ENCODE assay signal across 11 cellular contexts in the genomic region with DNA sequence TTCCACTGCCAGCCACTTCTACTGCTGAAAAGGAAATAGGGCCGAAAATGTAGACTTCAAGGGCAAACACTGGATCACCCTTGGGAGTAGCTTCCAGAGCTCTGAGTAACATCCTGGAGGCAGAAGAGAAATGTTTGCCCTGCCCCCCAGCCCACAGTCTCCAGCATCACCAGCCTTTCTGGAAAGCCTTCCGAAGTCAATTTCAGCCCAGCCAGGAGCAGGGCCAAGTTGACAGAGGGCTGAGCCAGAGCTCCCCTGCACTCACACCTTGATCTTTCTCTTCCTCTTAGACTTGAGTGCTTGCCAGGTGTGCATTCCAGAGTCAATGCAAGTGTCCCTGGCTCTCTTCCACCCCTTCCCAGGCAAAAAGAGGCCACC. TPM values are rescaled to one million over a fixed set of nuclear protein-coding genes. Genes with fewer than 3 reads are reported as not detected.
DNase-seq lines count a peak whose midpoint lies in the region; ATAC-seq and TF ChIP-seq lines count a peak whose summit lies in the region.
"Had no signal": no experiment of that assay in that cellular context is flagged by ENCODE, and none has a peak within 500 bp of the region (broad histone marks: within the 10 kb centered on the region; RNA-seq: fewer than 3 reads in every experiment).

No MANE protein-coding gene starts in this region.

- POLR2A ChIA-PET in RWPE1 (lab: Yijun Ruan, JAX; ENCODE audit: low non-redundant PET), result interaction anchor here (1.3 to 1.4 kb wide), 2 partner anchors 9 kb away, joined by 7 to 8 read pairs; no protein-coding TSS in a partner anchor

- ATAC-seq in GM21528 (IDR thresholded peaks at IDR 0.05; ENCODE audit: low FRiP score, unreplicated experiment), result no peak
- ATAC-seq in GM19023 (IDR thresholded peaks at IDR 0.05; ENCODE audit: unreplicated experiment), result no peak

- peak overlapping the region; percentile 97 for H3K27ac ChIP-seq in RWPE1
- H3K27ac ChIP-seq: SJCRH30, testis had no signal

- TF ChIP-seq CTCF in RWPE1 (conservative IDR thresholded peaks at IDR 0.05; ENCODE audit: low read depth), result no peak
- no peak for TF ChIP-seq CTCF in fibroblast of the aortic adventitia (IDR thresholded peaks at IDR 0.05; ENCODE audit: insufficient read depth, low read length)

- DNase-seq in EH (ENCODE audit: low read depth) (peak; percentile 94), RWPE1 (ENCODE audit: low spot score) (peak; percentile 78), fibroblast of the aortic adventitia (ENCODE audit: low read depth) (peak; percentile 90), pons (ENCODE audit: low spot score) (peak; percentile 11), foreskin melanocyte (no peak), amygdala (lab: John Stamatoyannopoulos, UW) (no peak)
- DNase-seq: activated naive CD8-positive, alpha-beta T cell treated with anti-CD3 and anti-CD28 coated beads, Interleukin-2, amount 10 ng/mL, durations not matched to agents 7 days and 5 days; testis had no signal

- CTCF ChIA-PET in RWPE1 (lab: Yijun Ruan, JAX), result interaction anchor here (0.5 to 1.8 kb wide), 3 partner anchors 9 to 21 kb away, joined by 3 to 6 read pairs (median 5); no protein-coding TSS in a partner anchor

- H3K4me3 ChIP-seq in fibroblast of the aortic adventitia (ENCODE audit: low read depth, low read length), result no peak overlapping the region
- H3K4me3 ChIP-seq: SJCRH30, testis had no signal

RNA-seq across cellular contexts. Expression of a gene that starts 35.2 kb away (rescaled TPM):
- 46.6 and 188 TPM in 2 replicates for total RNA-seq in fibroblast of the aortic adventitia (ENCODE audit: low replicate concordance)

Comparison
In these comparisons a context has a peak if more than half of its experiments do, and no peak if none do; other contexts are left out.
1. DNase-seq: peak in EH (single experiment), RWPE1 (single experiment), fibroblast of the aortic adventitia (single experiment) and pons (single experiment); none in foreskin melanocyte (single experiment) and amygdala (0 of 56).